Comparison of ENCODE assay signal across 2 cellular contexts in the genomic region with DNA sequence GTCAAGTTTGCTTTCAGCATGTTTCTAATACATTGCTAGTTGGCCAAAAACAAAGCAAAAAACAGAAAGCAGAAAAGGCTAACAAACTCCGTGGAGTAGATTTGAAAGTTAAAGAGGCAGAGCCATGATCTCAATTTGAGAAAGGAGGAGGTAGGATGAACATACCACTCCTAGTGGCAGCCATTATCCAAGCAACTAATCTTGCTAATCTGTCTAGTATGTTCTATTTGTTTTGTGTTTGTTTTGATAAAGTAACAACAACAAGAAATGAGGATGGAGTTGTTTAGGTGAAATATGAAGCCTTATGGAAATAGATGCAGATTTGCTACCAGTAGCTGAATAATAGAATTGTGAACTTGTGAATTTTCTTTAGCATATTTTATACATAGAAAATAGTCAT.
TF ChIP-seq lines count a peak whose summit lies in the region.

No MANE protein-coding gene starts in this region.

TF ChIP-seq in GM12878, 131 proteins besides CTCF, POLR2A, EP300 and RAD21:
- no peak for TF ChIP-seq GABPA (IDR thresholded peaks at IDR 0.05; ENCODE audit: low read depth)
- TF ChIP-seq CHD2 (IDR thresholded peaks at IDR 0.05; ENCODE audit: borderline replicate concordance, low read depth, low read length): no peak
- TF ChIP-seq ESRRA (IDR thresholded peaks at IDR 0.05; ENCODE audit: low read length): no peak
- no peak for TF ChIP-seq JUND (IDR thresholded peaks at IDR 0.05; ENCODE audit: low read depth, low read length)
- TF ChIP-seq, protein P1, sequence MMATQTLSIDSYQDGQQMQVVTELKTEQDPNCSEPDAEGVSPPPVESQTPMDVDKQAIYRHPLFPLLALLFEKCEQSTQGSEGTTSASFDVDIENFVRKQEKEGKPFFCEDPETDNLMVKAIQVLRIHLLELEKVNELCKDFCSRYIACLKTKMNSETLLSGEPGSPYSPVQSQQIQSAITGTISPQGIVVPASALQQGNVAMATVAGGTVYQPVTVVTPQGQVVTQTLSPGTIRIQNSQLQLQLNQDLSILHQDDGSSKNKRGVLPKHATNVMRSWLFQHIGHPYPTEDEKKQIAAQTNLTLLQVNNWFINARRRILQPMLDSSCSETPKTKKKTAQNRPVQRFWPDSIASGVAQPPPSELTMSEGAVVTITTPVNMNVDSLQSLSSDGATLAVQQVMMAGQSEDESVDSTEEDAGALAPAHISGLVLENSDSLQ (IDR thresholded peaks at IDR 0.05): no peak
- TF ChIP-seq IRF4 (IDR thresholded peaks at IDR 0.05; ENCODE audit: low read depth, low read length): no peak
- TF ChIP-seq MLLT1 (IDR thresholded peaks at IDR 0.05): no peak
- TF ChIP-seq RBBP5 (conservative IDR thresholded peaks at IDR 0.05): no peak

TF ChIP-seq in HEK293T, 16 proteins besides CTCF, POLR2A, EP300 and RAD21:
- TF ChIP-seq HDGF (IDR thresholded peaks at IDR 0.05; ENCODE audit: borderline replicate concordance) (no peak), FOXK2 (IDR thresholded peaks at IDR 0.05) (no peak), BHLHE40 (IDR thresholded peaks at IDR 0.05; ENCODE audit: borderline replicate concordance) (no peak), ELF4 (IDR thresholded peaks at IDR 0.05) (no peak), ARNT (IDR thresholded peaks at IDR 0.05) (no peak), TARDBP (IDR thresholded peaks at IDR 0.05) (no peak), NFRKB (IDR thresholded peaks at IDR 0.05) (no peak), SUZ12 (IDR thresholded peaks at IDR 0.05) (no peak), FOXM1 (IDR thresholded peaks at IDR 0.05; ENCODE audit: borderline replicate concordance) (no peak), FOXA1 (IDR thresholded peaks at IDR 0.05) (no peak), SP1 (IDR thresholded peaks at IDR 0.05) (no peak), ZNF384 (IDR thresholded peaks at IDR 0.05) (no peak), CTBP1 (IDR thresholded peaks at IDR 0.05; ENCODE audit: borderline replicate concordance) (no peak), L3MBTL2 (conservative IDR thresholded peaks at IDR 0.05) (no peak), LEF1 (IDR thresholded peaks at IDR 0.05; ENCODE audit: borderline replicate concordance) (no peak)
- TF ChIP-seq, protein P1 (IDR thresholded peaks at IDR 0.05): no peak
